In the genomic region with DNA sequence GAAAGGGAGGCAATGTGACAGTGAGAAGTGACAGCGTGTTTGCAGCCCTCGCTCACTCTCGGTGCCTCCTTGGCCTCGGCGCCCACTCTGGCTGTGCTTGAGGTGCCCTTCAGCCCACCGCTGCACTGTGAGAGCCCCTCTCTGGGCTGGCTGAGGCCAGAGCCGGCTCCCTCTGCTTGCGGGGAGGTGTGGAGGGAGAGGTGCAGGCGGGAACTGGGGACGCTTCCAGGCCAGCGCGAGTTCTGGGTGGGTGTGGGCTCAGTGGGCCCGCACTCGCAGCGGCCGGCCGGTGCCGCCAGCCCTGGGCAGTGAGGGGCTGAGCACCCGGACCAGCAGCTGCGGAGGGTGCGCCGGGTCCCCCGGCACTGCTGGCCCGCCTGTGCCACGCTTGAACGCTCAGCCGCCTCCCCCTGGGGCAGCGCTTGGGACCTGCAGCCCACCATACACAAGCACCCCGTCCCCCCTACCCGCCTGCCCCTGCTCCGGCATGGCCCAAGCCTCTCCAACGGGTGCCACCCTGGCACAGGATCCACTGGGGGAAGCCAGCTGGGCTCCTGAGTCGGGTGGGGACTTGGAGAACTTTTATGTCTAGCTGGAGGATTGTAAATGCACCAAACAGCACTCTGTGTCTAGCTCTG, we compare ENCODE assay signal across 25 cellular contexts.
"Had no signal": no experiment of that assay in that cellular context is flagged by ENCODE, and none has a peak within 500 bp of the region (broad histone marks: within the 10 kb centered on the region; RNA-seq: fewer than 3 reads in every experiment).

No MANE protein-coding gene starts in this region.

- DNase-seq: naive B cell; naive thymus-derived CD8-positive, alpha-beta T cell; nephron progenitor cell; occipital lobe; ovary; psoas muscle; right lobe of liver; sigmoid colon; small intestine; stimulated activated CD4-positive, alpha-beta T cell treated with anti-CD3 and anti-CD28 coated beads, Interleukin-15, amount 100 ng/mL, for 24 hours; stimulated activated CD4-positive, alpha-beta T cell treated with anti-CD3 and anti-CD28 coated beads, Interleukin-2, amount 100 ng/mL, for 24 hours; stimulated activated CD4-positive, alpha-beta T cell treated with anti-CD3 and anti-CD28 coated beads, Interleukin-2, amount 100 ng/mL, for 48 hours; stimulated activated CD4-positive, alpha-beta T cell treated with anti-CD3 and anti-CD28 coated beads, Interleukin-4, amount 100 ng/mL, for 24 hours; stimulated activated naive B cell treated with anti-CD40 and anti-IgM and Interleukin-4, amounts not matched to agents 10 μg/mL and 1 μg/mL and 100 μg/mL, for 72 hours; stimulated activated naive CD4-positive, alpha-beta T cell treated with Interleukin-2 at 50 U/mL for 16 hours; stomach; thyroid gland; trophoblast cell; uterus had no signal

- H2AFZ ChIP-seq: parathyroid adenoma had no signal

- H3K9me3 ChIP-seq: ovary, psoas muscle, right lobe of liver, sigmoid colon, thoracic aorta, thyroid gland, upper lobe of left lung, uterus had no signal

- H3K27ac ChIP-seq: ovary, parathyroid adenoma, psoas muscle, right lobe of liver, sigmoid colon, stomach, thoracic aorta, thyroid gland, tibial nerve, upper lobe of left lung, uterus had no signal

- ATAC-seq: naive thymus-derived CD8-positive, alpha-beta T cell; psoas muscle; right cardiac atrium; right lobe of liver; stimulated activated effector memory CD8-positive, alpha-beta T cell treated with anti-CD3 and anti-CD28 coated beads, Interleukin-12 subunit alpha, Interleukin-12 subunit beta, amount 100 ng/mL, for 72 hours; stimulated activated naive B cell treated with anti-CD40 and anti-IgM and Interleukin-4, amounts not matched to agents 10 μg/mL and 1 μg/mL and 100 μg/mL, for 72 hours had no signal

- H3K4me1 ChIP-seq: parathyroid adenoma, psoas muscle, right lobe of liver, sigmoid colon, stomach, thyroid gland, tibial nerve, upper lobe of left lung, uterus had no signal

- H3K36me3 ChIP-seq: ovary, right lobe of liver, sigmoid colon, stomach, thoracic aorta, thyroid gland, tibial nerve, upper lobe of left lung, uterus had no signal

- H3K4me3 ChIP-seq: ovary, psoas muscle, right lobe of liver, sigmoid colon, stomach, thoracic aorta, thyroid gland, tibial nerve, upper lobe of left lung, uterus had no signal

- H3K79me2 ChIP-seq: parathyroid adenoma had no signal

- H3K9ac ChIP-seq: parathyroid adenoma had no signal

- FAIRE-seq: small intestine had no signal

- H3K27me3 ChIP-seq: ovary, right lobe of liver, sigmoid colon, stomach, thyroid gland, tibial nerve, upper lobe of left lung, uterus had no signal
